In the genomic region with DNA sequence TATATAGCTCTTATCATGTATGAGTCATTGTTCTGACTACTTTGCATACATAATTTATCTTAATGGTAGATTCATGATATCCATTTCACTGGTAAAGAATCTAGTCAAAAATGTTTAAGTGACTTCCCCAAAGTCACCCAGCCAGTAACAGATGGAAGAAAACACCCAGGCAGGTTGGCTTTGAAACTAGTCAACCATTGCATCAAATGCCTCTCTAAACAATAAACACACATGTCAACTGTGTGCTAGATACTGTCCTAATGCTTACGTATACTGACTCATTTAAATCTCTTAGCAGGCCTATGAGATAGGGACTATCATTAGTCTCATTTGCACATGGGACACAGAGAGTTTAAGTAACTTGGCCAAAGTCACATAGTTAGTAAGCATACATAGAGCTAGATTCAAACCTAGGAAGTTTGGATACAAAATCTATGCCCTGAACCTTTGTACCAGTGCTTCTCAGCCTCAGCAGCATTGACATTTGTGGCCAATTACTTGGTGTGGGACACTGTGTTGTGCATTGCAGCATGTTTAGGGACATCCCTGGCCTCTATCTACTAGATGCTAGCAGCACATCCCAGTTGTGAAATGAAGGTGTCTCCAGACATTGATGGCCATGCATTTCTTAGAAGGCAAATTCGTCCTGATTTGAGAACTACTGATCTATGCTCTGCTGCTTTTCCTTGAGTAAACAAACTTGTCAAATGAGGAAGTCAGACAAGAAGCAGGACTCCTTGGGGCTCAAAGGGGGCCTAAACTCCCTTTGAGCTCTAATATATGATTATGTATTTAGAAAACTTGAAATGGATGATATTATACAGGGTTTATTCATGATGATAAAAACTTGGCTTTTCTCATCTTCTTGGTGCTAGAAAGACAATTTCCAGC, we compare ENCODE assay signal across 18 cellular contexts.
"Had no signal": no experiment of that assay in that cellular context is flagged by ENCODE, and none has a peak within 500 bp of the region (broad histone marks: within the 10 kb centered on the region; RNA-seq: fewer than 3 reads in every experiment).

No MANE protein-coding gene starts in this region.

- H3K9me3 ChIP-seq: esophagus squamous epithelium, heart right ventricle, ovary, right lobe of liver, thoracic aorta had no signal

- H3K4me1 ChIP-seq: esophagus squamous epithelium had no signal

- DNase-seq: activated B cell treated with CpG ODN at 0.5 μM for 24 hours; activated CD4-positive, alpha-beta T cell treated with anti-CD3 and anti-CD28 coated beads, Interleukin-2, amount 50 U/mL, for 1 hour; activated CD8-positive, alpha-beta T cell treated with anti-CD3 and anti-CD28 coated beads for 36 hours; activated naive CD4-positive, alpha-beta T cell treated with Interleukin-2 at 50 U/mL for 16 hours; activated T-cell treated with anti-CD3 and anti-CD28 coated beads, Interleukin-2, amount 50 U/mL, for 48 hours; anterior cingulate cortex; esophagus squamous epithelium; foreskin melanocyte; heart right ventricle; midbrain; naive thymus-derived CD4-positive, alpha-beta T cell; ovary; right lobe of liver; stimulated activated CD4-positive, alpha-beta T cell treated with anti-CD3 and anti-CD28 coated beads, Interleukin-2, amount 100 ng/mL, for 48 hours; trophoblast cell had no signal

- H3K27ac ChIP-seq: esophagus squamous epithelium, heart right ventricle, ovary, right lobe of liver, thoracic aorta had no signal

- H3K36me3 ChIP-seq: esophagus squamous epithelium, heart right ventricle, ovary, right lobe of liver, thoracic aorta had no signal

- ATAC-seq: activated CD8-positive, alpha-beta T cell treated with anti-CD3 and anti-CD28 coated beads for 36 hours; heart right ventricle; naive thymus-derived CD4-positive, alpha-beta T cell; right lobe of liver had no signal

- H3K27me3 ChIP-seq: esophagus squamous epithelium, ovary, right lobe of liver had no signal

- FAIRE-seq: bronchial epithelial cell, urothelium cell line had no signal

- H3K4me3 ChIP-seq: esophagus squamous epithelium, heart right ventricle, ovary, right lobe of liver, thoracic aorta had no signal
